ENCODE assay signal across 7 cellular contexts in the genomic region with DNA sequence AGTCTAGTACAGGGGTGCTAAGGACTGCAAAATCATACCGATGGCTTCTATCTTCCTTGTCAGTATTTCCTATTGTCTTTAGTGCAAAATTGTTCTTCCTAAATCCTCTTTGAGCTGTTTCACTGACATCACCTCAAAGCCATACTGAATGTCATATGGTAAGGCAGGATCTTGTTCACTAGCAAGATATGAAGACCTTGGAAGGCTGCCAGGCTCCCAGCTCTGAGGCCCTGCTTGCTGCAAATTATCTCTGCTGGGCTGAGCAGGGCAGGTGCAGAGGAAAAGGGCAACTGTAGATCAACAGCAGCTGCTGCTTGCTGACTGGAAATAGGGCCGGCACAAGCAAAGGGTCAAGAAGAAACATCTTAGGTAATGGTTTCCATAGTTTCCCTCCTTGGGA. TPM values are rescaled to one million over a fixed set of nuclear protein-coding genes. Genes with fewer than 3 reads are reported as not detected.
A peak's percentile ranks its signal among the peaks of the same experiment; 100 is the strongest.
DNase-seq lines count a peak whose midpoint lies in the region; ATAC-seq and TF ChIP-seq lines count a peak whose summit lies in the region.

No MANE protein-coding gene starts in this region.

- no peak for TF ChIP-seq CTCF in type B pancreatic cell (conservative IDR thresholded peaks at IDR 0.05)
- TF ChIP-seq CTCF in endothelial cell (IDR thresholded peaks at IDR 0.05; ENCODE audit: unreplicated experiment): no peak

- peak; percentile 33 for ATAC-seq in GM18907 (IDR thresholded peaks at IDR 0.05; ENCODE audit: unreplicated experiment)
- ATAC-seq in HG03442 (IDR thresholded peaks at IDR 0.05; ENCODE audit: unreplicated experiment): peak; percentile 29

- H3K36me3 Mint-ChIP-seq in type B pancreatic cell: no peaks in the 10 kb centered on the region
- H3K36me3 Mint-ChIP-seq in endothelial cell (ENCODE audit: low read depth, unreplicated experiment): no peaks in the 10 kb centered on the region

- H3K4me1 Mint-ChIP-seq in type B pancreatic cell (ENCODE audit: unreplicated experiment) (peaks cover 8% of the 10 kb centered on the region), endothelial cell (ENCODE audit: unreplicated experiment) (peaks cover 5% of the 10 kb centered on the region)

- H3K4me3 Mint-ChIP-seq in type B pancreatic cell (peak overlapping the region; percentile 0), endothelial cell (ENCODE audit: unreplicated experiment) (no peak overlapping the region)

- H3K9me3 Mint-ChIP-seq in type B pancreatic cell (peaks cover 10% of the 10 kb centered on the region), endothelial cell (ENCODE audit: unreplicated experiment) (no peaks in the 10 kb centered on the region)

- H3K27ac Mint-ChIP-seq in type B pancreatic cell (peak overlapping the region; percentile 5), endothelial cell (ENCODE audit: unreplicated experiment) (no peak overlapping the region)

- H3K27me3 Mint-ChIP-seq in type B pancreatic cell (no peaks in the 10 kb centered on the region), endothelial cell (ENCODE audit: unreplicated experiment) (no peaks in the 10 kb centered on the region)

- DNase-seq in NCI-H524 treated with DMSO at 0.1 percent for 48 hours (lab: John Stamatoyannopoulos, UW) (peak; percentile 83), dermis blood vessel endothelial cell (peak; percentile 90), type B pancreatic cell (ENCODE audit: extremely low spot score, unreplicated experiment) (no peak), endothelial cell (ENCODE audit: low spot score) (no peak), SIG-M5 treated with dmso at 0.1 percent for 504 hours (lab: John Stamatoyannopoulos, UW; ENCODE audit: unreplicated experiment) (no peak)

RNA-seq across cellular contexts. Expression of gene PMAIP1, which starts 58.2 kb away (rescaled TPM):
- total RNA-seq in dermis blood vessel endothelial cell (11.7 and 14.3 TPM in 2 replicates), type B pancreatic cell (ENCODE audit: low replicate concordance) (16.5 and 24.4 TPM in 2 replicates), endothelial cell (ENCODE audit: unreplicated experiment) (3.2 TPM)

Comparison
In these comparisons a context has a peak if more than half of its experiments do, and no peak if none do; other contexts are left out.
1. DNase-seq: peak in NCI-H524 treated with DMSO at 0.1 percent for 48 hours (single experiment) and dermis blood vessel endothelial cell (single experiment); none in type B pancreatic cell (single experiment), endothelial cell (single experiment) and SIG-M5 treated with dmso at 0.1 percent for 504 hours (single experiment).